ENCODE assay signal across 29 cellular contexts in the genomic region with DNA sequence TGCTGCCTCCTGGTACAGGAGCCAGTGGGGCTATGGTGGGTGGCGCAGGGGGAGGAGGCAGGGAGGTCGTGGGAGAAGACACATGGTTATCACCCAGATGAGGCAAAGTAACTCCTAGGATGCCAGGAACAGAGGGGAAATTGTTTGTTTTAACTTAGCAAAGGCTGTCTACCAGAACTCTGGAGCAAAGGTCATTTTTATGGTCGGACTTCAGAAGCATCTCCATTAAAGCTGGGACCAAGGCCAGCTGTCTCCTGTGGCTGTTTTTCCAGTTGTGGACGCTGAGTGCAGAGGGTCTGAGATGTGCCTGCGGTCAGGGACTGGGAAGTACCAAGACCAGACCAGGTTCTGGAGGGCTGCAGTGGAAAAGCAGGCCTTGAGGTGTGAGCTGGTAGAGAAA.
"Had no signal": no experiment of that assay in that cellular context is flagged by ENCODE, and none has a peak within 500 bp of the region (broad histone marks: within the 10 kb centered on the region; RNA-seq: fewer than 3 reads in every experiment).

No MANE protein-coding gene starts in this region.

- H3K27me3 ChIP-seq: ascending aorta, breast epithelium, cardiac muscle cell, colonic mucosa, gastroesophageal sphincter had no signal

- FAIRE-seq: endometrium, endothelial cell of umbilical vein had no signal

- H3K27ac ChIP-seq: ascending aorta, breast epithelium, cardiac muscle cell, colonic mucosa, epithelial cell of prostate, esophagus squamous epithelium, gastroesophageal sphincter had no signal

- DNase-seq: activated CD4-positive, alpha-beta memory T cell treated with anti-CD3 and anti-CD28 coated beads for 36 hours; activated CD4-positive, alpha-beta T cell treated with anti-CD3 and anti-CD28 coated beads for 36 hours; activated CD4-positive, alpha-beta T cell treated with anti-CD3 and anti-CD28 coated beads, Interleukin-2, amount 10 ng/mL, durations not matched to agents 24 days and 14 days; activated CD4-positive, CD25-positive, alpha-beta regulatory T cell; activated CD4-positive, CD25-positive, alpha-beta regulatory T cell treated with anti-CD3 and anti-CD28 coated beads, Interleukin-2, amount 50 U/mL, for 72 hours; activated CD8-positive, alpha-beta memory T cell treated with anti-CD3 and anti-CD28 coated beads, Interleukin-2, amount 10 ng/mL, durations not matched to agents 7 days and 5 days; activated CD8-positive, alpha-beta memory T cell treated with anti-CD3 and anti-CD28 coated beads, Interleukin-2, amount 50 U/mL, for 4 hours; activated CD8-positive, alpha-beta T cell treated with anti-CD3 and anti-CD28 coated beads, Interleukin-2, amount 10 ng/mL, durations not matched to agents 7 days and 5 days; activated gamma-delta T cell; activated naive CD4-positive, alpha-beta T cell; activated naive CD4-positive, alpha-beta T cell treated with anti-CD3 and anti-CD28 coated beads, Interleukin-2, amount 10 ng/mL, durations not matched to agents 7 days and 5 days; activated naive CD8-positive, alpha-beta T cell treated with anti-CD3 and anti-CD28 coated beads, Interleukin-2, amount 10 ng/mL, durations not matched to agents 7 days and 5 days; activated T-cell treated with anti-CD3 and anti-CD28 coated beads, Interleukin-2, amount 50 U/mL, for 1 hour; activated T-cell treated with anti-CD3 and anti-CD28 coated beads, Interleukin-2, amount 50 U/mL, for 72 hours; central memory CD4-positive, alpha-beta T cell; cerebellar nuclear complex; colonic mucosa; effector CD8-positive, alpha-beta T cell; esophagus squamous epithelium; foreskin melanocyte; T-helper 2 cell had no signal

- H3K4me3 ChIP-seq: ascending aorta, breast epithelium, cardiac muscle cell, colonic mucosa, esophagus squamous epithelium, gastroesophageal sphincter had no signal

- H3K4me1 ChIP-seq: ascending aorta, colonic mucosa, esophagus squamous epithelium had no signal

- H3K36me3 ChIP-seq: breast epithelium, cardiac muscle cell, colonic mucosa, esophagus squamous epithelium, gastroesophageal sphincter had no signal

- ATAC-seq: activated CD4-positive, alpha-beta T cell treated with anti-CD3 and anti-CD28 coated beads for 36 hours; activated CD8-positive, alpha-beta memory T cell treated with anti-CD3 and anti-CD28 coated beads, Interleukin-2, amount 10 ng/mL, durations not matched to agents 7 days and 5 days; activated CD8-positive, alpha-beta T cell treated with anti-CD3 and anti-CD28 coated beads, Interleukin-2, amount 10 ng/mL, durations not matched to agents 7 days and 5 days; activated naive CD4-positive, alpha-beta T cell treated with anti-CD3 and anti-CD28 coated beads, Interleukin-2, amount 50 U/mL, for 72 hours; activated T-cell treated with anti-CD3 and anti-CD28 coated beads, Interleukin-2, amount 50 U/mL, for 72 hours; gastroesophageal sphincter had no signal

- H3K9me3 ChIP-seq: ascending aorta, breast epithelium, colonic mucosa, esophagus squamous epithelium, gastroesophageal sphincter had no signal
